ENCODE assay signal across 8 cellular contexts in genomic region chr17:38296834-38297517, GRCh38. TPM values are rescaled to one million over a fixed set of nuclear protein-coding genes. Genes with fewer than 3 reads are reported as not detected.
DNase-seq lines count a peak whose midpoint lies in the region; ATAC-seq and TF ChIP-seq lines count a peak whose summit lies in the region.
"Not testable (repeated sequence)": the region's sequence is repeated elsewhere in the genome, so short reads cannot be mapped to it uniquely, and the experiment has no call there.

TSS of gene MRPL45 (plus strand) at chr17:38297168. CDS start at chr17:38297184, 16 bp downstream.

- TF ChIP-seq CTCF in Peyer's patch (IDR thresholded peaks at IDR 0.05): not testable (repeated sequence)

- H3K4me3 ChIP-seq in Peyer's patch (peak within 1 kb of the TSS; percentile 39 to 59 (median 50)), muscle layer of colon (ENCODE audit: low read depth in 1 of 2, low read length in 2 of 2) (peak within 1 kb of the TSS; percentile 47 to 70)

- not testable (repeated sequence) for TF ChIP-seq POLR2A in Peyer's patch (IDR thresholded peaks at IDR 0.05)

- not testable (repeated sequence) for H3K36me3 ChIP-seq in KOPT-K1 (ENCODE audit: insufficient read depth, low read length); muscle layer of colon (ENCODE audit: insufficient read depth, low read length)
- peaks cover 0 to 13% (median 0%) of the 10 kb centered on the region in 3 donors for H3K36me3 ChIP-seq in Peyer's patch

- DNase-seq in DMS79 (lab: John Stamatoyannopoulos, UW) (peak; percentile 94), Peyer's patch (peak; percentile 93 to 99 (median 98))
- peak; percentile 98 for DNase-seq in activated T-cell treated with anti-CD3 and anti-CD28 coated beads, Interleukin-2, amount 50 U/mL, for 48 hours
- DNase-seq in stimulated activated CD8-positive, alpha-beta memory T cell treated with anti-CD3 and anti-CD28 coated beads, Interleukin-7, amount 100 ng/mL, for 1 hour (ENCODE audit: low read depth in 2 of 2): peak; percentile 86 to 88

- not testable (repeated sequence) for H3K27me3 ChIP-seq in Peyer's patch; muscle layer of colon (ENCODE audit: control insufficient read depth in 1 of 2, insufficient read depth in 2 of 2, low read length in 2 of 2)

- peak within 1 kb of the TSS; percentile 61 for H3K9ac ChIP-seq in muscle layer of colon (ENCODE audit: low read length)

- ATAC-seq in GM21825 (IDR thresholded peaks at IDR 0.05; ENCODE audit: unreplicated experiment): peak; percentile 87
- ATAC-seq in esophagus mucosa: peak; percentile 99

- peak within 1 kb of the TSS; percentile 67 for H3K27ac ChIP-seq in KOPT-K1 (ENCODE audit: low read depth, low read length, poor library complexity, severe bottlenecking)
- peak within 1 kb of the TSS; percentile 62 to 77 (median 67) for H3K27ac ChIP-seq in Peyer's patch
- peak within 1 kb of the TSS; percentile 23 for H3K27ac ChIP-seq in muscle layer of colon (ENCODE audit: low read depth, low read length)

- H3K4me1 ChIP-seq in Peyer's patch; muscle layer of colon (ENCODE audit: insufficient read depth, low read length): not testable (repeated sequence)

- H3K9me3 ChIP-seq in KOPT-K1 (ENCODE audit: insufficient read depth, low read length, poor library complexity, severe bottlenecking); Peyer's patch; muscle layer of colon (ENCODE audit: low read length): not testable (repeated sequence)

RNA-seq across cellular contexts. Expression of gene MRPL45, which starts in this region (rescaled TPM):
- 10 to 100 TPM in 3 of 4 donors, 1 to 10 TPM in 1; 6.6 to 23.8 (median 17.8) TPM for total RNA-seq in Peyer's patch
- total RNA-seq in esophagus mucosa: 27.1 TPM

Comparison
In these comparisons a context has a peak if more than half of its experiments do, and no peak if none do; other contexts are left out.
1. Peak in every context shown above with its lines: DNase-seq, ATAC-seq, H3K4me3 ChIP-seq and H3K27ac ChIP-seq.